23 cellular contexts compared by ENCODE assay signal in genomic region chr19:7910321-7911161, GRCh38. TPM values are rescaled to one million over a fixed set of nuclear protein-coding genes. Genes with fewer than 3 reads are reported as not detected.
"Had no signal": no experiment of that assay in that cellular context is flagged by ENCODE, and none has a peak within 500 bp of the region (broad histone marks: within the 10 kb centered on the region; RNA-seq: fewer than 3 reads in every experiment).

No MANE protein-coding gene starts in this region.

- DNase-seq: activated CD4-positive, alpha-beta T cell treated with anti-CD3 and anti-CD28 coated beads, Interleukin-2, amount 10 ng/mL, durations not matched to agents 7 days and 5 days; activated CD4-positive, CD25-positive, alpha-beta regulatory T cell treated with anti-CD3 and anti-CD28 coated beads, Interleukin-2, amount 50 U/mL, for 72 hours; activated CD8-positive, alpha-beta memory T cell treated with anti-CD3 and anti-CD28 coated beads, Interleukin-2, amount 10 ng/mL, durations not matched to agents 7 days and 5 days; activated CD8-positive, alpha-beta T cell treated with anti-CD3 and anti-CD28 coated beads for 36 hours; activated gamma-delta T cell treated with Interleukin-2 at 50 U/mL for 16 hours; activated T-cell treated with anti-CD3 and anti-CD28 coated beads for 4 hours; brain microvascular endothelial cell; central memory CD4-positive, alpha-beta T cell; effector memory CD4-positive, alpha-beta T cell; foreskin melanocyte; mesenchymal stem cell; stimulated activated CD4-positive, alpha-beta T cell treated with anti-CD3 and anti-CD28 coated beads, Interleukin-1b, Interleukin-23, amount 100 ng/mL, for 48 hours; stimulated activated naive CD8-positive, alpha-beta T cell treated with anti-CD3 and anti-CD28 coated beads, Interleukin-15, amount 100 ng/mL, for 72 hours; T-helper 1 cell; WERI-Rb-1 had no signal

- H3K4me1 ChIP-seq: neural progenitor cell had no signal

- H3K27ac ChIP-seq: ascending aorta, brain microvascular endothelial cell, hepatocyte, neural progenitor cell, prostate gland, tibial artery, WERI-Rb-1 had no signal

- H3K27me3 ChIP-seq: ascending aorta had no signal

- ATAC-seq: activated CD8-positive, alpha-beta memory T cell treated with anti-CD3 and anti-CD28 coated beads, Interleukin-2, amount 10 ng/mL, durations not matched to agents 7 days and 5 days; activated CD8-positive, alpha-beta T cell treated with anti-CD3 and anti-CD28 coated beads for 36 hours; activated naive CD4-positive, alpha-beta T cell treated with anti-CD3 and anti-CD28 coated beads, Interleukin-2, amount 50 U/mL, for 72 hours; esophagus mucosa had no signal

- H3K9me3 ChIP-seq: ascending aorta, prostate gland, tibial artery had no signal

- H3K4me3 ChIP-seq: ascending aorta, hepatocyte, neural progenitor cell, prostate gland, tibial artery had no signal

- H3K36me3 ChIP-seq: neural progenitor cell had no signal

RNA-seq across cellular contexts. Expression of gene TGFBR3L, which starts 4.1 kb away (rescaled TPM):
- total RNA-seq: hepatocyte had no signal

RNA-seq across cellular contexts. Expression of gene CTXN1, which starts 15.4 kb away (rescaled TPM):
- total RNA-seq: activated CD4-positive, alpha-beta T cell treated with anti-CD3 and anti-CD28 coated beads, Interleukin-2, amount 10 ng/mL, durations not matched to agents 7 days and 5 days; ascending aorta; esophagus mucosa; mononuclear cell had no signal

RNA-seq across cellular contexts. Expression of gene LRRC8E, which starts 22.2 kb away (rescaled TPM):
- total RNA-seq: activated CD4-positive, alpha-beta T cell treated with anti-CD3 and anti-CD28 coated beads, Interleukin-2, amount 10 ng/mL, durations not matched to agents 7 days and 5 days; activated CD8-positive, alpha-beta memory T cell treated with anti-CD3 and anti-CD28 coated beads, Interleukin-2, amount 10 ng/mL, durations not matched to agents 7 days and 5 days; activated CD8-positive, alpha-beta T cell treated with anti-CD3 and anti-CD28 coated beads for 36 hours; activated naive CD4-positive, alpha-beta T cell treated with anti-CD3 and anti-CD28 coated beads, Interleukin-2, amount 50 U/mL, for 72 hours; ascending aorta; mononuclear cell had no signal
